In the genomic region with DNA sequence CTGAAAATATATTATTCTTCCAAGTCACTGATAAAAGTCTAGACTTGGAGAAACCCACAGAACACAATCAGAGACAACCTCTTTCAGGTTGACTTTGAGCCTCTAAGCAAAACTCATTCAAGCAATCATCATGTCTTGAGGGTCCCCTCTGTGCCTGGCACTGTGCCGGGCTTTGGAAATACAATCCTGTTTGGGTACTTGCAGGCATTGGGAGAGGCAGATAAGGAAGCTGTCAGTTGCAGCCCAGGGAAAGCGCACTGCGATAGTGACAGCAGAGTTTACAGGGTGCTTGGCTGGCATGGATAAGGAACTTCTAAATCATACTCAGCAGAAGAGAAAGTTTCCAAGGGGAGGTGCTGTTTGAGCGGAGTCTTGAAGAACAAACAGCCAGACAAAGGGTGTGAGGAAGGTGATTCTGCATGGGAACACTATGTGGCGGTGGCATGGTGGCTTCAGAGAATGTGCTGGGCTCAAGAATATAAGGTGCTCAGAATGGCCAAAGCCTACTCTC, we compare ENCODE assay signal across 14 cellular contexts. TPM values are rescaled to one million over a fixed set of nuclear protein-coding genes. Genes with fewer than 3 reads are reported as not detected.
A peak's percentile ranks its signal among the peaks of the same experiment; 100 is the strongest.
DNase-seq lines count a peak whose midpoint lies in the region; ATAC-seq and TF ChIP-seq lines count a peak whose summit lies in the region.
"Had no signal": no experiment of that assay in that cellular context is flagged by ENCODE, and none has a peak within 500 bp of the region (broad histone marks: within the 10 kb centered on the region; RNA-seq: fewer than 3 reads in every experiment).

No MANE protein-coding gene starts in this region.

- H3K4me3 Mint-ChIP-seq in endodermal cell, result no peak overlapping the region
- no peak overlapping the region for H3K4me3 Mint-ChIP-seq in T-cell

- no peaks in the 10 kb centered on the region for H3K36me3 ChIP-seq in endodermal cell (ENCODE audit: control insufficient read depth, insufficient read depth, low read length)
- no peaks in the 10 kb centered on the region for H3K36me3 ChIP-seq in mucosa of descending colon (ENCODE audit: low read depth)
- H3K36me3 ChIP-seq in transverse colon, result no peaks in the 10 kb centered on the region
- H3K36me3 ChIP-seq in H7 (replicated peaks; ENCODE audit: control insufficient read depth, insufficient read depth, low read length), result no peaks in the 10 kb centered on the region
- H3K36me3 ChIP-seq: Peyer's patch had no signal

- H3K4me3 ChIP-seq in endodermal cell (ENCODE audit: low read length), result no peak overlapping the region
- no peak overlapping the region for H3K4me3 ChIP-seq in mucosa of descending colon
- no peak overlapping the region for H3K4me3 ChIP-seq in transverse colon
- H3K4me3 ChIP-seq in H7 (ENCODE audit: insufficient read depth, low read depth, low read length), result no peak overlapping the region
- H3K4me3 ChIP-seq: Peyer's patch had no signal

- TF ChIP-seq EP300 in transverse colon (IDR thresholded peaks at IDR 0.05; ENCODE audit: low read depth), result no peak

- 85 to 88% methylated on average over 5 of the region's 5 CpGs for WGBS in endodermal cell (ENCODE audit: insufficient coverage in 1 of 2, insufficient read length in 1 of 2), 2 experiments
- WGBS in transverse colon (ENCODE audit: low coverage in 1 of 2), 2 donors, result 43 to 44% methylated on average over 5 of the region's 5 CpGs

- no peaks in the 10 kb centered on the region for H3K36me3 Mint-ChIP-seq in endodermal cell (ENCODE audit: low read depth)
- H3K36me3 Mint-ChIP-seq in T-cell, result no peaks in the 10 kb centered on the region

- intact Hi-C loops in mucosa of descending colon (cut with DNase I, micrococcal nuclease), result no loop called here
- intact Hi-C loops in transverse colon (cut with DNase I; ENCODE audit: low total_unique reads), result no loop called here

- H3K9me3 Mint-ChIP-seq in endodermal cell (no peaks in the 10 kb centered on the region), T-cell (no peaks in the 10 kb centered on the region)

- CTCF ChIA-PET in T-cell (lab: Charles Lee), result interaction anchor here (0.7 kb wide), 2 partner anchors 14 to 730 kb away, joined by 3 to 4 read pairs; no protein-coding TSS in a partner anchor

- H3K9ac ChIP-seq in endodermal cell (ENCODE audit: extremely low read depth, low read length, poor library complexity, severe bottlenecking), result no peak overlapping the region

- TF ChIP-seq POLR2A in transverse colon (IDR thresholded peaks at IDR 0.05), result no peak

- in situ Hi-C loops in transverse colon (cut with MboI; ENCODE audit: low pct_ligation_motif_present in 1 of 4, low pct_unique_long_range_greater_than_20kb in 1 of 4, low sequenced_read_pairs in 3 of 4), result no loop called here

- POLR2A ChIA-PET in T-cell (lab: Charles Lee), result interaction anchor here (0.6 to 0.7 kb wide), 3 partner anchors 18 to 1564 kb away, joined by 3 read pairs; no protein-coding TSS in a partner anchor

- H3K27ac ChIP-seq in endodermal cell (ENCODE audit: low read depth, low read length), result no peak overlapping the region
- H3K27ac ChIP-seq in transverse colon, result peak overlapping the region; percentile 19 to 61 (median 40)

- peaks cover 11% of the 10 kb centered on the region for H3K4me1 ChIP-seq in endodermal cell (ENCODE audit: control insufficient read depth, insufficient read depth, low read length)
- peaks cover 6% of the 10 kb centered on the region for H3K4me1 ChIP-seq in mucosa of descending colon (ENCODE audit: low read depth)
- H3K4me1 ChIP-seq in transverse colon, result peaks cover 0 to 23% (median 5%) of the 10 kb centered on the region in 4 donors

- no peaks in the 10 kb centered on the region for H3K27me3 ChIP-seq in endodermal cell (ENCODE audit: control insufficient read depth, insufficient read depth, low read length, poor library complexity, severe bottlenecking)
- no peaks in the 10 kb centered on the region for H3K27me3 ChIP-seq in transverse colon
- H3K27me3 ChIP-seq in H7 (ENCODE audit: control insufficient read depth, insufficient read depth, low read length), result no peaks in the 10 kb centered on the region
- H3K27me3 ChIP-seq: BE2C, Peyer's patch had no signal

- ATAC-seq in mucosa of descending colon (peak; percentile 80), T-cell (replicated peaks in 1 of 4) (no peak)

- no peaks in the 10 kb centered on the region for H3K9me3 ChIP-seq in endodermal cell (ENCODE audit: control insufficient read depth, low read length)
- H3K9me3 ChIP-seq in mucosa of descending colon, result no peaks in the 10 kb centered on the region
- no peaks in the 10 kb centered on the region for H3K9me3 ChIP-seq in transverse colon
- H3K9me3 ChIP-seq: BE2C, Peyer's patch had no signal

- no peak for TF ChIP-seq CTCF in endodermal cell (conservative IDR thresholded peaks at IDR 0.05)
- TF ChIP-seq CTCF in mucosa of descending colon (IDR thresholded peaks at IDR 0.05), result no peak
- no peak for TF ChIP-seq CTCF in transverse colon (IDR thresholded peaks at IDR 0.05)

- peaks cover 45% of the 10 kb centered on the region for H3K4me1 Mint-ChIP-seq in endodermal cell
- no peaks in the 10 kb centered on the region for H3K4me1 Mint-ChIP-seq in T-cell

- no peak overlapping the region for H3K27ac Mint-ChIP-seq in endodermal cell
- no peak overlapping the region for H3K27ac Mint-ChIP-seq in T-cell

- peak; percentile 53 for DNase-seq in UCSD-AML1 (lab: John Stamatoyannopoulos, UW; ENCODE audit: unreplicated experiment)
- peak; percentile 62 for DNase-seq in endodermal cell
- DNase-seq in mucosa of descending colon, result peak; percentile 63 to 73 (median 67)
- peak; percentile 58 for DNase-seq in transverse colon
- DNase-seq in CD1c-positive myeloid dendritic cell (ENCODE audit: extremely low spot score), result no peak
- DNase-seq in T-cell, result no peak
- DNase-seq in H7, result no peak
- DNase-seq: BE2C, NCI-H1417, NCI-H1930, NCI-H2171, NCI-H774, Peyer's patch, SHP77 treated with DMSO at 0.1 percent for 48 hours had no signal

- H3K27me3 Mint-ChIP-seq in endodermal cell (ENCODE audit: insufficient read depth), result peaks cover 7% of the 10 kb centered on the region
- peaks cover 0 to 2% of the 10 kb centered on the region in 2 donors for H3K27me3 Mint-ChIP-seq in T-cell

RNA-seq across cellular contexts. Expression of gene SERP2, which starts 9.1 kb away (rescaled TPM):
- total RNA-seq in endodermal cell (1 to 10 TPM; 2.9 to 3.5 TPM), mucosa of descending colon (1 to 10 TPM; 3.3 to 6.0 (median 5.8) TPM), transverse colon (1 to 10 TPM in 2 of 4 donors, not detected in 2; 1.8 to 2.4 TPM), T-cell (under 1 TPM in 3 of 5 donors, not detected in 2; 0.44 to 0.65 (median 0.47) TPM)
- polyA plus RNA-seq in endodermal cell (2013, experiment 1 of 2), result 7.0 TPM
- polyA plus RNA-seq in endodermal cell (2013, experiment 2 of 2), result 5.7 TPM
- total RNA-seq in H7 (2014; rRNA removed; shearing (Covaris generic)), result 0.17 and 0.74 TPM in 2 replicates

Comparison
In these comparisons a context has a peak if more than half of its experiments do, and no peak if none do; other contexts are left out.
1. DNase-seq: peak in UCSD-AML1 (single experiment), endodermal cell (single experiment), mucosa of descending colon (3 of 3) and transverse colon (single experiment); none in CD1c-positive myeloid dendritic cell (single experiment), T-cell (0 of 34) and H7 (single experiment).